ENCODE assay signal across 1 cellular context in genomic region chr20:48825551-48825885, GRCh38.
TF ChIP-seq lines count a peak whose summit lies in the region.

No MANE protein-coding gene starts in this region.

TF ChIP-seq in H1, 55 proteins besides CTCF, POLR2A, EP300 and RAD21:
- TF ChIP-seq TAF7 (optimal IDR thresholded peaks at IDR 0.05; ENCODE audit: borderline replicate concordance, low read depth, low read length): no peak
- TF ChIP-seq SIN3A (conservative IDR thresholded peaks at IDR 0.05 in 1 of 2, IDR thresholded peaks at IDR 0.05 in 1 of 2; ENCODE audit: low read depth in 1 of 2, low read length in 2 of 2): no peak
- no peak for TF ChIP-seq CTBP2 (IDR thresholded peaks at IDR 0.05; ENCODE audit: borderline replicate concordance, insufficient read depth, insufficient read length, low read length)
- no peak for TF ChIP-seq NRF1 (IDR thresholded peaks at IDR 0.05; ENCODE audit: low read depth, low read length)
- no peak for TF ChIP-seq CBX8 (IDR thresholded peaks at IDR 0.05; ENCODE audit: borderline replicate concordance, low read depth, low read length)
- TF ChIP-seq RXRA (IDR thresholded peaks at IDR 0.05; ENCODE audit: insufficient read depth, low read depth, low read length): no peak
- TF ChIP-seq ZNF274 (IDR thresholded peaks at IDR 0.05; ENCODE audit: borderline replicate concordance, extremely low read depth, low read length): no peak
- TF ChIP-seq PHF8 (conservative IDR thresholded peaks at IDR 0.05; ENCODE audit: low read depth, low read length): no peak
- TF ChIP-seq SRF (IDR thresholded peaks at IDR 0.05; ENCODE audit: low read depth, low read length): no peak
- TF ChIP-seq TCF12 (IDR thresholded peaks at IDR 0.05; ENCODE audit: low read depth, low read length): no peak
- no peak for TF ChIP-seq TAF1 (IDR thresholded peaks at IDR 0.05; ENCODE audit: low read depth, low read length)
- no peak for TF ChIP-seq CHD2 (IDR thresholded peaks at IDR 0.05; ENCODE audit: low read length)
- no peak for TF ChIP-seq KDM5A (IDR thresholded peaks at IDR 0.05; ENCODE audit: low read length)
- no peak for TF ChIP-seq POU5F1 (IDR thresholded peaks at IDR 0.05; ENCODE audit: low read depth, low read length)
TF ChIP-seq in H1: peak in this region for 0.
